ENCODE assay signal across 17 cellular contexts in the genomic region with DNA sequence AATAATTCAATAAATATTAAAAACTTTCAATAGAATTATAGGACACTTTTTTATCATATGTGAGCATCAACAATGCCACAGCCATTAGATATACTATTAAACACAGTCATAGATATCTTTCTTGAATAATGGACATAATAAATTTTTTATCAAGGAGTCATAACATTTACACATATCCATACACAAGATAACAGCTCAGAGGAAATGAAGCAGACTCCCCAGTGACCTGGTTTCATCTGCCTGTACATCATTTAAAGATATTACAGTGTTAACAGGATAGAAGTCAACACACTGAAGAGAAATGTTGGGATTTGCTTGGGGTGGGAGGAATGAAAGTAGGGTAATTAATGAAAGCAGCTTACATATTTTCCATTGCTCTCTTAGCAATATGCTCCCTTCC. TPM values are rescaled to one million over a fixed set of nuclear protein-coding genes. Genes with fewer than 3 reads are reported as not detected.
DNase-seq lines count a peak whose midpoint lies in the region; ATAC-seq, FAIRE-seq and TF ChIP-seq lines count a peak whose summit lies in the region.
"Had no signal": no experiment of that assay in that cellular context is flagged by ENCODE, and none has a peak within 500 bp of the region (broad histone marks: within the 10 kb centered on the region; RNA-seq: fewer than 3 reads in every experiment).

No MANE protein-coding gene starts in this region.

- H3K4me1 ChIP-seq in endocrine pancreas (ENCODE audit: control insufficient read depth, insufficient read depth, low read length) (peaks cover 16% of the 10 kb centered on the region), smooth muscle cell (ENCODE audit: low read depth) (peaks cover 12% of the 10 kb centered on the region), HepG2 (ENCODE audit: insufficient read depth, low read length) (no peaks in the 10 kb centered on the region)
- H3K4me1 ChIP-seq: Caco-2, Peyer's patch had no signal

- CTCF ChIA-PET in HepG2 (lab: Yijun Ruan, JAX; ENCODE audit: low intra/inter-chr PET ratio, low total read pairs), result no interaction called here

- intact Hi-C loops in HepG2 (cut with micrococcal nuclease; ENCODE audit: unreplicated experiment), result no loop called here

- H3K36me3 ChIP-seq in endocrine pancreas (ENCODE audit: control insufficient read depth, insufficient read depth, low read length), result peaks cover 9% of the 10 kb centered on the region
- no peaks in the 10 kb centered on the region for H3K36me3 ChIP-seq in smooth muscle cell (ENCODE audit: low read depth)
- no peaks in the 10 kb centered on the region for H3K36me3 ChIP-seq in HepG2 (replicated peaks in 1 of 2; ENCODE audit: control insufficient read depth in 1 of 2, insufficient read depth in 2 of 2, low read length in 2 of 2)
- H3K36me3 ChIP-seq: Peyer's patch had no signal

- no peaks in the 10 kb centered on the region for H3K36me3 Mint-ChIP-seq in natural killer cell treated with Interleukin-12 subunit alpha and Interleukin-12 subunit beta and Interleukin-15 and Interleukin-18, amount 100 ng/mL, for 72 hours
- H3K36me3 Mint-ChIP-seq: CD4-positive, CD25-positive, alpha-beta regulatory T cell had no signal

- TF ChIP-seq EP300 in HepG2 (IDR thresholded peaks at IDR 0.05; ENCODE audit: low read depth in 2 of 2, low read length in 2 of 2), result no peak
- TF ChIP-seq EP300 in HepG2 (CRISPR knock-in tag; IDR thresholded peaks at IDR 0.05; ENCODE audit: borderline replicate concordance), result no peak

- H3K27me3 ChIP-seq in endocrine pancreas (ENCODE audit: control insufficient read depth, insufficient read depth, low read length) (no peaks in the 10 kb centered on the region), smooth muscle cell (ENCODE audit: low read depth) (no peaks in the 10 kb centered on the region), HepG2 (ENCODE audit: control insufficient read depth in 1 of 2, insufficient read depth in 2 of 2, low read length in 2 of 2) (no peaks in the 10 kb centered on the region)
- H3K27me3 ChIP-seq: Peyer's patch had no signal

- FAIRE-seq in HepG2 (lab: Jason Lieb, UNC), result no peak
- FAIRE-seq: GM12878, H1 had no signal

- POLR2A ChIA-PET in HepG2 (lab: Yijun Ruan, JAX), result no interaction called here

- H3K27ac ChIP-seq in smooth muscle cell (ENCODE audit: low read depth) (peak overlapping the region; percentile 1), HepG2 (ENCODE audit: extremely low read length, insufficient read depth, low read length) (no peak overlapping the region)
- H3K27ac ChIP-seq: Peyer's patch had no signal

- peaks cover 4 to 12% of the 10 kb centered on the region in 2 donors for H3K27me3 Mint-ChIP-seq in natural killer cell treated with Interleukin-12 subunit alpha and Interleukin-12 subunit beta and Interleukin-15 and Interleukin-18, amount 100 ng/mL, for 72 hours
- H3K27me3 Mint-ChIP-seq: CD4-positive, CD25-positive, alpha-beta regulatory T cell had no signal

- TF ChIP-seq RAD21 in HepG2 (CRISPR knock-in tag; IDR thresholded peaks at IDR 0.05), result no peak

- H3K4me2 ChIP-seq in smooth muscle cell (peak overlapping the region; percentile 6), HepG2 (ENCODE audit: low read depth, low read length) (no peak overlapping the region)

- H4K20me1 ChIP-seq in smooth muscle cell (ENCODE audit: low read depth) (no peaks in the 10 kb centered on the region), HepG2 (ENCODE audit: insufficient read depth, low read length) (no peaks in the 10 kb centered on the region)

- no peak for TF ChIP-seq CTCF in smooth muscle cell (IDR thresholded peaks at IDR 0.05; ENCODE audit: borderline replicate concordance, insufficient read depth, poor library complexity, severe bottlenecking)
- TF ChIP-seq CTCF in HepG2 (CRISPR knock-in tag; IDR thresholded peaks at IDR 0.05), result no peak

- H3K9me3 Mint-ChIP-seq in natural killer cell treated with Interleukin-12 subunit alpha and Interleukin-12 subunit beta and Interleukin-15 and Interleukin-18, amount 100 ng/mL, for 72 hours, result peaks cover 4% of the 10 kb centered on the region

- H3K4me3 ChIP-seq in endocrine pancreas (ENCODE audit: control insufficient read depth, insufficient read depth, low read length) (peak overlapping the region; percentile 19), smooth muscle cell (no peak overlapping the region), HepG2 (replicated peaks in 1 of 3; ENCODE audit: insufficient read depth in 1 of 3, low read depth in 2 of 3, low read length in 3 of 3) (no peak overlapping the region)
- H3K4me3 ChIP-seq: GM12878, Peyer's patch had no signal

- no peak overlapping the region for H3K4me3 Mint-ChIP-seq in natural killer cell treated with Interleukin-12 subunit alpha and Interleukin-12 subunit beta and Interleukin-15 and Interleukin-18, amount 100 ng/mL, for 72 hours

- BruUV-seq in HepG2 (replicated peaks; lab: Mats Ljungman, UMichigan), result no TSS peak

- H3K9ac ChIP-seq in endocrine pancreas (ENCODE audit: control insufficient read depth, insufficient read depth, low read length) (no peak overlapping the region), smooth muscle cell (ENCODE audit: low read depth) (no peak overlapping the region), HepG2 (ENCODE audit: insufficient read depth, low read depth, low read length) (no peak overlapping the region)

- ATAC-seq in HepG2, result no peak
- no peak for ATAC-seq in natural killer cell treated with Interleukin-12 subunit alpha and Interleukin-12 subunit beta and Interleukin-15 and Interleukin-18, amount 100 ng/mL, for 72 hours
- ATAC-seq: GM12878, Right ventricle myocardium inferior had no signal

- H3F3A ChIP-seq in smooth muscle cell (ENCODE audit: low read depth), result peaks cover 22% of the 10 kb centered on the region

- TF ChIP-seq POLR2A in HepG2 (IDR thresholded peaks at IDR 0.05; ENCODE audit: insufficient read depth in 1 of 2, low read depth in 2 of 2, low read length in 2 of 2), result no peak

- in situ Hi-C loops in HepG2 (cut with HindIII; ENCODE audit: extremely low pct_ligation_motif_present, low pct_unique_long_range_greater_than_20kb), result no loop called here

- H3K4me1 Mint-ChIP-seq in natural killer cell treated with Interleukin-12 subunit alpha and Interleukin-12 subunit beta and Interleukin-15 and Interleukin-18, amount 100 ng/mL, for 72 hours (ENCODE audit: low read depth in 2 of 2), result no peaks in the 10 kb centered on the region

- no peaks in the 10 kb centered on the region for H3K9me3 ChIP-seq in endocrine pancreas (ENCODE audit: control insufficient read depth, low read length)
- H3K9me3 ChIP-seq in smooth muscle cell (replicated peaks; ENCODE audit: low read depth), result no peaks in the 10 kb centered on the region
- H3K9me3 ChIP-seq in HepG2 (ENCODE audit: low read length), result no peaks in the 10 kb centered on the region
- H3K9me3 ChIP-seq: Caco-2, Peyer's patch had no signal

- no peaks in the 10 kb centered on the region for H3K79me2 ChIP-seq in smooth muscle cell (ENCODE audit: low read depth)
- H3K79me2 ChIP-seq in HepG2 (ENCODE audit: insufficient read depth, low read length), result no peaks in the 10 kb centered on the region

- peak; percentile 52 for DNase-seq in ELR (ENCODE audit: low read depth)
- DNase-seq in NCI-H82 treated with DMSO at 0.1 percent for 48 hours (lab: John Stamatoyannopoulos, UW; ENCODE audit: unreplicated experiment), result peak; percentile 15
- no peak for DNase-seq in smooth muscle cell (lab: John Stamatoyannopoulos, UW; ENCODE audit: unreplicated experiment)
- no peak for DNase-seq in effector CD8-positive, alpha-beta T cell (lab: John Stamatoyannopoulos, UW)
- DNase-seq in HepG2 (ENCODE audit: low spot score), result no peak
- DNase-seq in natural killer cell treated with Interleukin-12 subunit alpha and Interleukin-12 subunit beta and Interleukin-15 and Interleukin-18, amount 100 ng/mL, for 72 hours (ENCODE audit: low spot score), result no peak
- DNase-seq: Caco-2; CD4-positive, CD25-positive, alpha-beta regulatory T cell; KG1; NCI-H1417; NCI-H187; NCI-H2227 treated with DMSO at 0.1 percent for 48 hours; Peyer's patch had no signal

- H3K27ac Mint-ChIP-seq in natural killer cell treated with Interleukin-12 subunit alpha and Interleukin-12 subunit beta and Interleukin-15 and Interleukin-18, amount 100 ng/mL, for 72 hours, result no peak overlapping the region
- H3K27ac Mint-ChIP-seq: CD4-positive, CD25-positive, alpha-beta regulatory T cell had no signal

- H2AFZ ChIP-seq in smooth muscle cell (ENCODE audit: low read depth) (no peak overlapping the region), HepG2 (ENCODE audit: low read length) (no peak overlapping the region)

TF ChIP-seq in HepG2, 621 proteins besides CTCF, POLR2A, EP300 and RAD21 (continues in another document):
- TF ChIP-seq ZNF775 (CRISPR knock-in tag; IDR thresholded peaks at IDR 0.05; ENCODE audit: borderline replicate concordance), result no peak

RNA-seq across cellular contexts. Expression of a gene that starts 5.1 kb away (rescaled TPM):
- total RNA-seq in smooth muscle cell (34.7 and 41.5 TPM in 2 replicates), HepG2 (2016; rRNA removed; fragmentation: Illumina TruSeq; extraction: Trizol) (not detected in 2 replicates)
- polyA plus RNA-seq in smooth muscle cell (22.4 and 29.1 TPM in 2 replicates), HepG2 (2011; rRNA removed) (not detected in 2 replicates)
- not detected in 2 replicates for total RNA-seq in HepG2 (2016; cell fraction: cytosol; rRNA removed; fragmentation: Illumina TruSeq; extraction: Trizol; ENCODE audit: low read depth)
- not detected in 2 replicates for total RNA-seq in HepG2 (2016; cell fraction: insoluble cytoplasmic fraction; rRNA removed; fragmentation: Illumina TruSeq; extraction: Trizol)
- total RNA-seq in HepG2 (2016; cell fraction: membrane; rRNA removed; fragmentation: Illumina TruSeq; extraction: Trizol), result not detected in 2 replicates
- not detected in 2 replicates for total RNA-seq in HepG2 (2016; cell fraction: nucleus; rRNA removed; fragmentation: Illumina TruSeq; extraction: Trizol)
- polyA plus RNA-seq in HepG2 (2011; cell fraction: cytosol; rRNA removed), result not detected in 2 replicates
- not detected in 2 replicates for polyA plus RNA-seq in HepG2 (2011; cell fraction: nucleus; rRNA removed)
- polyA plus RNA-seq in HepG2 (2012), result not detected in 2 replicates
- polyA plus RNA-seq in HepG2 (2016; cell fraction: cytosol; fragmentation: Illumina TruSeq; extraction: Trizol; ENCODE audit: low read depth), result not detected in 2 replicates
- polyA plus RNA-seq in HepG2 (2016; cell fraction: insoluble cytoplasmic fraction; fragmentation: Illumina TruSeq; extraction: Trizol; ENCODE audit: low read depth), result not detected in 2 replicates
- polyA plus RNA-seq in HepG2 (2016; cell fraction: membrane; fragmentation: Illumina TruSeq; extraction: Trizol; ENCODE audit: low read depth), result not detected in 2 replicates
- 0.23 TPM in 1 of 2 replicates, not detected in the other for polyA plus RNA-seq in HepG2 (2016; cell fraction: nucleus; fragmentation: Illumina TruSeq; extraction: Trizol; ENCODE audit: insufficient read depth, low read depth)
- not detected in 2 replicates for polyA minus RNA-seq in HepG2 (2011; rRNA and poly(A)+ RNA removed; ENCODE audit: low replicate concordance)
- polyA minus RNA-seq in HepG2 (2011; cell fraction: cytosol; rRNA and poly(A)+ RNA removed), result not detected in 2 replicates
- polyA minus RNA-seq in HepG2 (2011; cell fraction: nucleus; rRNA and poly(A)+ RNA removed), result not detected in 2 replicates
- under 1 TPM in 1 of 2 donors, not detected in 1; 0.21 TPM for total RNA-seq in natural killer cell treated with Interleukin-12 subunit alpha and Interleukin-12 subunit beta and Interleukin-15 and Interleukin-18, amount 100 ng/mL, for 72 hours
- total RNA-seq: CD4-positive, CD25-positive, alpha-beta regulatory T cell; GM12878; Right ventricle myocardium inferior had no signal
- polyA plus RNA-seq: CD4-positive, CD25-positive, alpha-beta regulatory T cell had no signal

Comparison
In these comparisons a context has a peak if more than half of its experiments do, and no peak if none do; other contexts are left out.
1. DNase-seq: peak in ELR (single experiment) and NCI-H82 treated with DMSO at 0.1 percent for 48 hours (single experiment); none in smooth muscle cell (single experiment), effector CD8-positive, alpha-beta T cell (single experiment), HepG2 (single experiment) and natural killer cell treated with Interleukin-12 subunit alpha and Interleukin-12 subunit beta and Interleukin-15 and Interleukin-18, amount 100 ng/mL, for 72 hours (single experiment).
2. RNA of a gene that starts 5.1 kb away (total RNA-seq): 34.7 to 41.5 TPM in smooth muscle cell; 0.21 TPM in natural killer cell treated with Interleukin-12 subunit alpha and Interleukin-12 subunit beta and Interleukin-15 and Interleukin-18, amount 100 ng/mL, for 72 hours and not detected in HepG2; every median in the first group is over 10 times any median in the second.